1 cellular context compared by ENCODE assay signal in genomic region chr12:990649-991349, GRCh38.
TF ChIP-seq lines count a peak whose summit lies in the region.

TSS of gene ERC1 (plus strand) at chr12:991223. CDS start at chr12:1027904, 36,681 bp downstream.

TF ChIP-seq in HEK293, 187 proteins besides CTCF, POLR2A, EP300 and RAD21 (continued from another document and continues in another):
- TF ChIP-seq, protein P1, sequence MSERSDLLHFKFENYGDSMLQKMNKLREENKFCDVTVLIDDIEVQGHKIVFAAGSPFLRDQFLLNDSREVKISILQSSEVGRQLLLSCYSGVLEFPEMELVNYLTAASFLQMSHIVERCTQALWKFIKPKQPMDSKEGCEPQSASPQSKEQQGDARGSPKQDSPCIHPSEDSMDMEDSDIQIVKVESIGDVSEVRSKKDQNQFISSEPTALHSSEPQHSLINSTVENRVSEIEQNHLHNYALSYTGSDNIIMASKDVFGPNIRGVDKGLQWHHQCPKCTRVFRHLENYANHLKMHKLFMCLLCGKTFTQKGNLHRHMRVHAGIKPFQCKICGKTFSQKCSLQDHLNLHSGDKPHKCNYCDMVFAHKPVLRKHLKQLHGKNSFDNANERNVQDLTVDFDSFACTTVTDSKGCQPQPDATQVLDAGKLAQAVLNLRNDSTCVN (tag by site-specific recombination; optimal IDR thresholded peaks at IDR 0.05): peak; percentile 99
- peak; percentile 56; the same call in 1 of the 2 replicates for TF ChIP-seq ZNF341 (tag by site-specific recombination; IDR thresholded peaks at IDR 0.05; ENCODE audit: low read depth)
- TF ChIP-seq ZNF391 (tag by site-specific recombination; IDR thresholded peaks at IDR 0.05; ENCODE audit: borderline replicate concordance, low read depth): peak; percentile 91; the same call in 1 of the 2 replicates
- TF ChIP-seq KLF10 (tag by site-specific recombination; IDR thresholded peaks at IDR 0.05): no peak; the same call in 1 of the 2 replicates
- TF ChIP-seq ZNF768 (tag by site-specific recombination; IDR thresholded peaks at IDR 0.05): peak; percentile 30; the same call in 1 of the 2 replicates
- TF ChIP-seq ZSCAN23 (tag by site-specific recombination; IDR thresholded peaks at IDR 0.05): peak; percentile 85; the same call in 1 of the 2 replicates
- no peak for TF ChIP-seq ZNF354C (tag by site-specific recombination; IDR thresholded peaks at IDR 0.05; ENCODE audit: borderline replicate concordance, low read depth)
- no peak for TF ChIP-seq ZNF704 (tag by site-specific recombination; IDR thresholded peaks at IDR 0.05)
- TF ChIP-seq ZNF513 (tag by site-specific recombination; IDR thresholded peaks at IDR 0.05): no peak
- TF ChIP-seq ZNF211 (tag by site-specific recombination; IDR thresholded peaks at IDR 0.05; ENCODE audit: low read depth): no peak
- TF ChIP-seq, protein P2, sequence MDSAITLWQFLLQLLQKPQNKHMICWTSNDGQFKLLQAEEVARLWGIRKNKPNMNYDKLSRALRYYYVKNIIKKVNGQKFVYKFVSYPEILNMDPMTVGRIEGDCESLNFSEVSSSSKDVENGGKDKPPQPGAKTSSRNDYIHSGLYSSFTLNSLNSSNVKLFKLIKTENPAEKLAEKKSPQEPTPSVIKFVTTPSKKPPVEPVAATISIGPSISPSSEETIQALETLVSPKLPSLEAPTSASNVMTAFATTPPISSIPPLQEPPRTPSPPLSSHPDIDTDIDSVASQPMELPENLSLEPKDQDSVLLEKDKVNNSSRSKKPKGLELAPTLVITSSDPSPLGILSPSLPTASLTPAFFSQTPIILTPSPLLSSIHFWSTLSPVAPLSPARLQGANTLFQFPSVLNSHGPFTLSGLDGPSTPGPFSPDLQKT (IDR thresholded peaks at IDR 0.05; ENCODE audit: borderline replicate concordance, low read depth, low read length): no peak
- peak; percentile 90 for TF ChIP-seq KLF9 (tag by site-specific recombination; IDR thresholded peaks at IDR 0.05; ENCODE audit: low read depth)
- TF ChIP-seq, protein P3, sequence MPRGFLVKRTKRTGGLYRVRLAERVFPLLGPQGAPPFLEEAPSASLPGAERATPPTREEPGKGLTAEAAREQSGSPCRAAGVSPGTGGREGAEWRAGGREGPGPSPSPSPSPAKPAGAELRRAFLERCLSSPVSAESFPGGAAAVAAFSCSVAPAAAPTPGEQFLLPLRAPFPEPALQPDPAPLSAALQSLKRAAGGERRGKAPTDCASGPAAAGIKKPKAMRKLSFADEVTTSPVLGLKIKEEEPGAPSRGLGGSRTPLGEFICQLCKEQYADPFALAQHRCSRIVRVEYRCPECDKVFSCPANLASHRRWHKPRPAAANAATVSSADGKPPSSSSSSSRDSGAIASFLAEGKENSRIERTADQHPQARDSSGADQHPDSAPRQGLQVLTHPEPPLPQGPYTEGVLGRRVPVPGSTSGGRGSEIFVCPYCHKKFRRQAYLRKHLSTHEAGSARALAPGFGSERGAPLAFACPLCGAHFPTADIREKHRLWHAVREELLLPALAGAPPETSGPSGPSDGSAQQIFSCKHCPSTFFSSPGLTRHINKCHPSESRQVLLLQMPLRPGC (tag by site-specific recombination; IDR thresholded peaks at IDR 0.05): peak; percentile 84
- TF ChIP-seq ZNF548 (tag by site-specific recombination; IDR thresholded peaks at IDR 0.05): peak; percentile 45; the same call in 1 of the 2 replicates
- TF ChIP-seq KLF8 (tag by site-specific recombination; IDR thresholded peaks at IDR 0.05): peak; percentile 80
- peak; percentile 94 for TF ChIP-seq ZSCAN30 (tag by site-specific recombination; IDR thresholded peaks at IDR 0.05)
- no peak for TF ChIP-seq ZNF626 (tag by site-specific recombination; IDR thresholded peaks at IDR 0.05)
- peak; percentile 54; the same call in 1 of the 2 replicates for TF ChIP-seq SCRT2 (tag by site-specific recombination; IDR thresholded peaks at IDR 0.05)
- TF ChIP-seq, protein P4, sequence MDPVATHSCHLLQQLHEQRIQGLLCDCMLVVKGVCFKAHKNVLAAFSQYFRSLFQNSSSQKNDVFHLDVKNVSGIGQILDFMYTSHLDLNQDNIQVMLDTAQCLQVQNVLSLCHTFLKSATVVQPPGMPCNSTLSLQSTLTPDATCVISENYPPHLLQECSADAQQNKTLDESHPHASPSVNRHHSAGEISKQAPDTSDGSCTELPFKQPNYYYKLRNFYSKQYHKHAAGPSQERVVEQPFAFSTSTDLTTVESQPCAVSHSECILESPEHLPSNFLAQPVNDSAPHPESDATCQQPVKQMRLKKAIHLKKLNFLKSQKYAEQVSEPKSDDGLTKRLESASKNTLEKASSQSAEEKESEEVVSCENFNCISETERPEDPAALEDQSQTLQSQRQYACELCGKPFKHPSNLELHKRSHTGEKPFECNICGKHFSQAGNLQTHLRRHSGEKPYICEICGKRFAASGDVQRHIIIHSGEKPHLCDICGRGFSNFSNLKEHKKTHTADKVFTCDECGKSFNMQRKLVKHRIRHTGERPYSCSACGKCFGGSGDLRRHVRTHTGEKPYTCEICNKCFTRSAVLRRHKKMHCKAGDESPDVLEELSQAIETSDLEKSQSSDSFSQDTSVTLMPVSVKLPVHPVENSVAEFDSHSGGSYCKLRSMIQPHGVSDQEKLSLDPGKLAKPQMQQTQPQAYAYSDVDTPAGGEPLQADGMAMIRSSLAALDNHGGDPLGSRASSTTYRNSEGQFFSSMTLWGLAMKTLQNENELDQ (tag by site-specific recombination; IDR thresholded peaks at IDR 0.05; ENCODE audit: low read depth): no peak
- TF ChIP-seq SALL2 (tag by site-specific recombination; IDR thresholded peaks at IDR 0.05; ENCODE audit: borderline replicate concordance): no peak
- TF ChIP-seq, protein P5, sequence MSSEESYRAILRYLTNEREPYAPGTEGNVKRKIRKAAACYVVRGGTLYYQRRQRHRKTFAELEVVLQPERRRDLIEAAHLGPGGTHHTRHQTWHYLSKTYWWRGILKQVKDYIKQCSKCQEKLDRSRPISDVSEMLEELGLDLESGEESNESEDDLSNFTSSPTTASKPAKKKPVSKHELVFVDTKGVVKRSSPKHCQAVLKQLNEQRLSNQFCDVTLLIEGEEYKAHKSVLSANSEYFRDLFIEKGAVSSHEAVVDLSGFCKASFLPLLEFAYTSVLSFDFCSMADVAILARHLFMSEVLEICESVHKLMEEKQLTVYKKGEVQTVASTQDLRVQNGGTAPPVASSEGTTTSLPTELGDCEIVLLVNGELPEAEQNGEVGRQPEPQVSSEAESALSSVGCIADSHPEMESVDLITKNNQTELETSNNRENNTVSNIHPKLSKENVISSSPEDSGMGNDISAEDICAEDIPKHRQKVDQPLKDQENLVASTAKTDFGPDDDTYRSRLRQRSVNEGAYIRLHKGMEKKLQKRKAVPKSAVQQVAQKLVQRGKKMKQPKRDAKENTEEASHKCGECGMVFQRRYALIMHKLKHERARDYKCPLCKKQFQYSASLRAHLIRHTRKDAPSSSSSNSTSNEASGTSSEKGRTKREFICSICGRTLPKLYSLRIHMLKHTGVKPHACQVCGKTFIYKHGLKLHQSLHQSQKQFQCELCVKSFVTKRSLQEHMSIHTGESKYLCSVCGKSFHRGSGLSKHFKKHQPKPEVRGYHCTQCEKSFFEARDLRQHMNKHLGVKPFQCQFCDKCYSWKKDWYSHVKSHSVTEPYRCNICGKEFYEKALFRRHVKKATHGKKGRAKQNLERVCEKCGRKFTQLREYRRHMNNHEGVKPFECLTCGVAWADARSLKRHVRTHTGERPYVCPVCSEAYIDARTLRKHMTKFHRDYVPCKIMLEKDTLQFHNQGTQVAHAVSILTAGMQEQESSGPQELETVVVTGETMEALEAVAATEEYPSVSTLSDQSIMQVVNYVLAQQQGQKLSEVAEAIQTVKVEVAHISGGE (tag by site-specific recombination; conservative IDR thresholded peaks at IDR 0.05; ENCODE audit: low read depth): peak; percentile 84
- TF ChIP-seq ZBTB44 (tag by site-specific recombination; IDR thresholded peaks at IDR 0.05): no peak
- TF ChIP-seq, protein P6, sequence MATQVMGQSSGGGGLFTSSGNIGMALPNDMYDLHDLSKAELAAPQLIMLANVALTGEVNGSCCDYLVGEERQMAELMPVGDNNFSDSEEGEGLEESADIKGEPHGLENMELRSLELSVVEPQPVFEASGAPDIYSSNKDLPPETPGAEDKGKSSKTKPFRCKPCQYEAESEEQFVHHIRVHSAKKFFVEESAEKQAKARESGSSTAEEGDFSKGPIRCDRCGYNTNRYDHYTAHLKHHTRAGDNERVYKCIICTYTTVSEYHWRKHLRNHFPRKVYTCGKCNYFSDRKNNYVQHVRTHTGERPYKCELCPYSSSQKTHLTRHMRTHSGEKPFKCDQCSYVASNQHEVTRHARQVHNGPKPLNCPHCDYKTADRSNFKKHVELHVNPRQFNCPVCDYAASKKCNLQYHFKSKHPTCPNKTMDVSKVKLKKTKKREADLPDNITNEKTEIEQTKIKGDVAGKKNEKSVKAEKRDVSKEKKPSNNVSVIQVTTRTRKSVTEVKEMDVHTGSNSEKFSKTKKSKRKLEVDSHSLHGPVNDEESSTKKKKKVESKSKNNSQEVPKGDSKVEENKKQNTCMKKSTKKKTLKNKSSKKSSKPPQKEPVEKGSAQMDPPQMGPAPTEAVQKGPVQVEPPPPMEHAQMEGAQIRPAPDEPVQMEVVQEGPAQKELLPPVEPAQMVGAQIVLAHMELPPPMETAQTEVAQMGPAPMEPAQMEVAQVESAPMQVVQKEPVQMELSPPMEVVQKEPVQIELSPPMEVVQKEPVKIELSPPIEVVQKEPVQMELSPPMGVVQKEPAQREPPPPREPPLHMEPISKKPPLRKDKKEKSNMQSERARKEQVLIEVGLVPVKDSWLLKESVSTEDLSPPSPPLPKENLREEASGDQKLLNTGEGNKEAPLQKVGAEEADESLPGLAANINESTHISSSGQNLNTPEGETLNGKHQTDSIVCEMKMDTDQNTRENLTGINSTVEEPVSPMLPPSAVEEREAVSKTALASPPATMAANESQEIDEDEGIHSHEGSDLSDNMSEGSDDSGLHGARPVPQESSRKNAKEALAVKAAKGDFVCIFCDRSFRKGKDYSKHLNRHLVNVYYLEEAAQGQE (tag by site-specific recombination; IDR thresholded peaks at IDR 0.05): peak; percentile 44; the same call in 1 of the 2 replicates
- TF ChIP-seq, protein P7, sequence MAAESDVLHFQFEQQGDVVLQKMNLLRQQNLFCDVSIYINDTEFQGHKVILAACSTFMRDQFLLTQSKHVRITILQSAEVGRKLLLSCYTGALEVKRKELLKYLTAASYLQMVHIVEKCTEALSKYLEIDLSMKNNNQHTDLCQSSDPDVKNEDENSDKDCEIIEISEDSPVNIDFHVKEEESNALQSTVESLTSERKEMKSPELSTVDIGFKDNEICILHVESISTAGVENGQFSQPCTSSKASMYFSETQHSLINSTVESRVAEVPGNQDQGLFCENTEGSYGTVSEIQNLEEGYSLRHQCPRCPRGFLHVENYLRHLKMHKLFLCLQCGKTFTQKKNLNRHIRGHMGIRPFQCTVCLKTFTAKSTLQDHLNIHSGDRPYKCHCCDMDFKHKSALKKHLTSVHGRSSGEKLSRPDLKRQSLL (tag by site-specific recombination; IDR thresholded peaks at IDR 0.05): no peak
- peak; percentile 100 for TF ChIP-seq ZNF423 (tag by site-specific recombination; IDR thresholded peaks at IDR 0.05)
- no peak for TF ChIP-seq ZNF510 (tag by site-specific recombination; IDR thresholded peaks at IDR 0.05; ENCODE audit: insufficient replicate concordance)
- no peak; the same call in 1 of the 2 replicates for TF ChIP-seq ZFP3 (tag by site-specific recombination; IDR thresholded peaks at IDR 0.05; ENCODE audit: low read depth)
- no peak for TF ChIP-seq HIC1 (tag by site-specific recombination; IDR thresholded peaks at IDR 0.05)
- TF ChIP-seq ZNF747 (tag by site-specific recombination; IDR thresholded peaks at IDR 0.05): no peak
- no peak; the same call in 1 of the 2 replicates for TF ChIP-seq ZNF221 (tag by site-specific recombination; IDR thresholded peaks at IDR 0.05; ENCODE audit: borderline replicate concordance)
- no peak for TF ChIP-seq TCF7L2 (IDR thresholded peaks at IDR 0.05; ENCODE audit: borderline replicate concordance, low read depth, low read length)
- TF ChIP-seq KLF1 (tag by site-specific recombination; IDR thresholded peaks at IDR 0.05): peak; percentile 51
